Comparison of ENCODE assay signal across 20 cellular contexts in genomic region chr2:199830531-199830930, GRCh38. TPM values are rescaled to one million over a fixed set of nuclear protein-coding genes. Genes with fewer than 3 reads are reported as not detected.
DNase-seq lines count a peak whose midpoint lies in the region; ATAC-seq and TF ChIP-seq lines count a peak whose summit lies in the region.
"Had no signal": no experiment of that assay in that cellular context is flagged by ENCODE, and none has a peak within 500 bp of the region (broad histone marks: within the 10 kb centered on the region; RNA-seq: fewer than 3 reads in every experiment).

No MANE protein-coding gene starts in this region.

- H3K4me3 Mint-ChIP-seq in nephron progenitor cell = peak overlapping the region; percentile 19
- H3K4me3 Mint-ChIP-seq: B cell; CD4-positive, CD25-positive, alpha-beta regulatory T cell; HFFc6 had no signal

- no peaks in the 10 kb centered on the region for H3K9me3 ChIP-seq in upper lobe of right lung

- no peaks in the 10 kb centered on the region for H3K36me3 ChIP-seq in upper lobe of right lung

- H3K4me1 ChIP-seq in upper lobe of right lung = no peaks in the 10 kb centered on the region
- H3K4me1 ChIP-seq: Caco-2 had no signal

- no peaks in the 10 kb centered on the region for H3K27me3 ChIP-seq in upper lobe of right lung

- H3K4me1 Mint-ChIP-seq in nephron progenitor cell = peaks cover 16% of the 10 kb centered on the region
- H3K4me1 Mint-ChIP-seq: B cell; CD4-positive, CD25-positive, alpha-beta regulatory T cell had no signal

- peaks cover 15% of the 10 kb centered on the region for H3K9me3 Mint-ChIP-seq in nephron progenitor cell
- H3K9me3 Mint-ChIP-seq: CD4-positive, CD25-positive, alpha-beta regulatory T cell; HFFc6 had no signal

- H3K4me3 ChIP-seq in AG09309 (ENCODE audit: control insufficient read depth, low read depth, low read length) = no peak overlapping the region
- no peak overlapping the region for H3K4me3 ChIP-seq in fibroblast of villous mesenchyme (ENCODE audit: low read depth, low read length)
- H3K4me3 ChIP-seq in upper lobe of right lung = no peak overlapping the region

- H3K36me3 Mint-ChIP-seq in nephron progenitor cell (ENCODE audit: low read depth) = no peaks in the 10 kb centered on the region
- H3K36me3 Mint-ChIP-seq: CD4-positive, CD25-positive, alpha-beta regulatory T cell had no signal

- H3K27ac ChIP-seq in upper lobe of right lung = no peak overlapping the region
- H3K27ac ChIP-seq: KMS-11 had no signal

- intact Hi-C loops in upper lobe of right lung (cut with DNase I) = no loop called here

- peak; percentile 17 for DNase-seq in AG09309 (ENCODE audit: low read depth)
- DNase-seq in SW480 (ENCODE audit: low spot score) = peak; percentile 70
- peak; percentile 3 for DNase-seq in fibroblast of villous mesenchyme (ENCODE audit: low read depth)
- no peak for DNase-seq in nephron progenitor cell
- no peak for DNase-seq in upper lobe of right lung
- no peak for DNase-seq in activated effector memory CD4-positive, alpha-beta T cell treated with Interleukin-2 at 50 U/mL for 16 hours
- no peak for DNase-seq in RPMI8226
- DNase-seq: Caco-2; CD4-positive, CD25-positive, alpha-beta regulatory T cell; DMS153; EL; HFFc6; NCI-H1436; NCI-H2029; NCI-H2171; NCI-H82 had no signal

- H3K27ac Mint-ChIP-seq in nephron progenitor cell = no peak overlapping the region
- H3K27ac Mint-ChIP-seq: B cell; CD4-positive, CD25-positive, alpha-beta regulatory T cell; HFFc6 had no signal

- no peak for TF ChIP-seq CTCF in AG09309 (IDR thresholded peaks at IDR 0.05; ENCODE audit: control insufficient read depth, insufficient read depth, low read depth, low read length, missing control alignments)
- TF ChIP-seq CTCF in fibroblast of villous mesenchyme (IDR thresholded peaks at IDR 0.05; ENCODE audit: insufficient read depth, low read depth, low read length) = no peak
- no peak for TF ChIP-seq CTCF in nephron progenitor cell (IDR thresholded peaks at IDR 0.05)
- no peak for TF ChIP-seq CTCF in upper lobe of right lung (IDR thresholded peaks at IDR 0.05)

- no peaks in the 10 kb centered on the region for H3K27me3 Mint-ChIP-seq in nephron progenitor cell (ENCODE audit: low read depth, poor library complexity)
- H3K27me3 Mint-ChIP-seq: B cell had no signal

- no peak for ATAC-seq in upper lobe of right lung
- ATAC-seq in HG02610 (IDR thresholded peaks at IDR 0.05; ENCODE audit: unreplicated experiment) = no peak
- ATAC-seq: Right ventricle myocardium inferior had no signal

RNA-seq across cellular contexts. Expression of gene FTCDNL1, which starts 20.5 kb away (rescaled TPM):
- total RNA-seq in fibroblast of villous mesenchyme = 0.32 and 0.43 TPM in 2 replicates
- total RNA-seq in upper lobe of right lung = 2.1 TPM

Comparison
In these comparisons a context has a peak if more than half of its experiments do, and no peak if none do; other contexts are left out.
1. DNase-seq: peak in AG09309 (single experiment), SW480 (single experiment) and fibroblast of villous mesenchyme (single experiment); none in nephron progenitor cell (single experiment), upper lobe of right lung (single experiment), activated effector memory CD4-positive, alpha-beta T cell treated with Interleukin-2 at 50 U/mL for 16 hours (single experiment) and RPMI8226 (single experiment).